19 cellular contexts compared by ENCODE assay signal in genomic region chrX:19698691-19699090, GRCh38.
DNase-seq lines count a peak whose midpoint lies in the region; ATAC-seq, FAIRE-seq and TF ChIP-seq lines count a peak whose summit lies in the region.
"Had no signal": no experiment of that assay in that cellular context is flagged by ENCODE, and none has a peak within 500 bp of the region (broad histone marks: within the 10 kb centered on the region; RNA-seq: fewer than 3 reads in every experiment).

No MANE protein-coding gene starts in this region.

- TF ChIP-seq POLR2A in K562 (conservative IDR thresholded peaks at IDR 0.05) = no peak

- H4K20me1 ChIP-seq in Loucy (ENCODE audit: insufficient read depth, low read length, poor library complexity, severe bottlenecking) (no peaks in the 10 kb centered on the region), K562 (replicated peaks; ENCODE audit: control insufficient read depth, insufficient read depth, low read length) (no peaks in the 10 kb centered on the region)

- H3K36me3 Mint-ChIP-seq in activated naive CD8-positive, alpha-beta T cell = peaks cover 11% of the 10 kb centered on the region
- H3K36me3 Mint-ChIP-seq in activated naive CD8-positive, alpha-beta T cell treated with anti-CD3 and anti-CD28 coated beads for 36 hours = peaks cover 37% of the 10 kb centered on the region

- DNase-seq in activated naive CD8-positive, alpha-beta T cell treated with anti-CD3 and anti-CD28 coated beads for 36 hours = no peak
- DNase-seq in K562 (ENCODE audit: extremely low read depth in 1 of 4, low spot score in 3 of 4) = no peak
- no peak for DNase-seq in ascending aorta (ENCODE audit: low spot score in 2 of 2)
- DNase-seq in small intestine = no peak
- DNase-seq: AML-193, DMS79, Karpas-422, MM.1S, NCI-H1105, NCI-H187, NCI-H524 treated with DMSO at 0.1 percent for 48 hours, SHP77 had no signal

- intact Hi-C loops in K562 (cut with micrococcal nuclease) = no loop called here
- intact Hi-C loops in ascending aorta (cut with DNase I) = no loop called here

- TF ChIP-seq CTCF in Loucy (conservative IDR thresholded peaks at IDR 0.05; ENCODE audit: low read length) (no peak), K562 (IDR thresholded peaks at IDR 0.05 in 2 of 3, conservative IDR thresholded peaks at IDR 0.05 in 1 of 3; ENCODE audit: insufficient read depth in 2 of 3, low read depth in 1 of 3, low read length in 3 of 3) (no peak), ascending aorta (IDR thresholded peaks at IDR 0.05) (no peak)

- WGBS in K562 (ENCODE audit: insufficient coverage, low coverage, missing lambda C conversion rate) = 0% methylated on average over 3 of the region's 3 CpGs
- WGBS in small intestine, 3 donors = 77 to 90% (median 82%) methylated on average over 3 of the region's 3 CpGs

- CTCF ChIA-PET in K562 (lab: Yijun Ruan, JAX; ENCODE audit: low intra/inter-chr PET ratio) = no interaction called here

- H3K4me2 ChIP-seq in Loucy (ENCODE audit: low read depth, low read length, poor library complexity, severe bottlenecking) (peak overlapping the region; percentile 20), K562 (ENCODE audit: insufficient read depth, low read length) (no peak overlapping the region)

- no peak overlapping the region for H3K4me3 ChIP-seq in Loucy (ENCODE audit: low read length, poor library complexity, severe bottlenecking)
- H3K4me3 ChIP-seq in K562 = no peak overlapping the region
- no peak overlapping the region for H3K4me3 ChIP-seq in ascending aorta
- no peak overlapping the region for H3K4me3 ChIP-seq in small intestine (ENCODE audit: low read depth in 1 of 2, low read length in 2 of 2)

- TF ChIP-seq EP300 in K562 (IDR thresholded peaks at IDR 0.05; ENCODE audit: low read length) = no peak

- no peak overlapping the region for H3K9ac ChIP-seq in Loucy (ENCODE audit: low read depth, low read length, poor library complexity, severe bottlenecking)
- H3K9ac ChIP-seq in K562 (ENCODE audit: insufficient read depth in 1 of 2, low read depth in 2 of 2, low read length in 2 of 2) = no peak overlapping the region

- ATAC-seq in K562 = no peak
- ATAC-seq in GM21447 (IDR thresholded peaks at IDR 0.05; ENCODE audit: unreplicated experiment) = no peak
- no peak for ATAC-seq in GM19455 (IDR thresholded peaks at IDR 0.05; ENCODE audit: unreplicated experiment)
- ATAC-seq: HepG2 had no signal

- no peaks in the 10 kb centered on the region for H3F3A ChIP-seq in Loucy (ENCODE audit: low read depth)

- POLR2A ChIA-PET in K562 (lab: Yijun Ruan, JAX) = no interaction called here

- no peaks in the 10 kb centered on the region for H3K9me2 ChIP-seq in Loucy (replicated peaks; ENCODE audit: low read depth, low read length)

- no peaks in the 10 kb centered on the region for H3K27me3 ChIP-seq in Loucy (ENCODE audit: insufficient read depth, low read length, poor library complexity, severe bottlenecking)
- H3K27me3 ChIP-seq in K562 (ENCODE audit: control insufficient read depth in 2 of 2, insufficient read depth in 2 of 2, low read length in 2 of 2) = no peaks in the 10 kb centered on the region; a peak in 1 of 5 replicates
- H3K27me3 ChIP-seq in ascending aorta = no peaks in the 10 kb centered on the region
- H3K27me3 ChIP-seq in small intestine (ENCODE audit: control insufficient read depth in 2 of 2, insufficient read depth in 2 of 2, low read length in 2 of 2) = no peaks in the 10 kb centered on the region

- H3K4me1 Mint-ChIP-seq in activated naive CD8-positive, alpha-beta T cell (ENCODE audit: low read depth) = peaks cover 49% of the 10 kb centered on the region
- peaks cover 40% of the 10 kb centered on the region for H3K4me1 Mint-ChIP-seq in activated naive CD8-positive, alpha-beta T cell treated with anti-CD3 and anti-CD28 coated beads for 36 hours
- H3K4me1 Mint-ChIP-seq: CD14-positive monocyte had no signal

- no peak overlapping the region for H2AFZ ChIP-seq in Loucy (ENCODE audit: low read length)
- no peak overlapping the region for H2AFZ ChIP-seq in K562 (ENCODE audit: low read depth, low read length)

- no peaks in the 10 kb centered on the region for H3K79me2 ChIP-seq in Loucy (ENCODE audit: insufficient read depth, low read length)
- H3K79me2 ChIP-seq in K562 (ENCODE audit: control insufficient read depth, insufficient read depth, low read length) = no peaks in the 10 kb centered on the region

- H3K9me3 Mint-ChIP-seq in activated naive CD8-positive, alpha-beta T cell (ENCODE audit: low read depth) = no peaks in the 10 kb centered on the region
- H3K9me3 Mint-ChIP-seq in activated naive CD8-positive, alpha-beta T cell treated with anti-CD3 and anti-CD28 coated beads for 36 hours = no peaks in the 10 kb centered on the region

- no TSS peak for BruUV-seq in K562 (replicated peaks; lab: Mats Ljungman, UMichigan)

- FAIRE-seq in K562 (lab: Jason Lieb, UNC) (no peak), small intestine (lab: Jason Lieb, UNC) (no peak)
- FAIRE-seq: H54, HepG2 had no signal

- in situ Hi-C loops in K562 (cut with MboI) = no loop called here

- no peak for TF ChIP-seq RAD21 in K562 (CRISPR knock-in tag; conservative IDR thresholded peaks at IDR 0.05 in 1 of 2, IDR thresholded peaks at IDR 0.05 in 1 of 2)

- H3K36me3 ChIP-seq in Loucy (ENCODE audit: insufficient read depth, low read length) (peaks cover 19% of the 10 kb centered on the region; the same call in 1 of the 2 replicates), K562 (ENCODE audit: control insufficient read depth, insufficient read depth, low read length) (no peaks in the 10 kb centered on the region), ascending aorta (no peaks in the 10 kb centered on the region), small intestine (ENCODE audit: control insufficient read depth in 2 of 2, insufficient read depth in 2 of 2, low read length in 2 of 2) (no peaks in the 10 kb centered on the region)

- no peaks in the 10 kb centered on the region for H3K9me1 ChIP-seq in K562 (ENCODE audit: control insufficient read depth, insufficient read depth, low read length)

- H3K4me1 ChIP-seq in Loucy (ENCODE audit: insufficient read depth, low read length, poor library complexity, severe bottlenecking) (peaks cover 6% of the 10 kb centered on the region), K562 (replicated peaks in 1 of 2; ENCODE audit: control insufficient read depth in 2 of 2, insufficient read depth in 2 of 2, low read length in 2 of 2) (no peaks in the 10 kb centered on the region), ascending aorta (no peaks in the 10 kb centered on the region), small intestine (ENCODE audit: control insufficient read depth in 2 of 2, insufficient read depth in 1 of 2, low read depth in 1 of 2, low read length in 1 of 2) (no peaks in the 10 kb centered on the region)

- H3K9me3 ChIP-seq in Loucy (ENCODE audit: insufficient read depth, low read depth, low read length) = no peaks in the 10 kb centered on the region
- no peaks in the 10 kb centered on the region for H3K9me3 ChIP-seq in K562 (replicated peaks; ENCODE audit: control insufficient read depth, insufficient read depth, low read depth, low read length)
- H3K9me3 ChIP-seq in ascending aorta = no peaks in the 10 kb centered on the region
- no peaks in the 10 kb centered on the region for H3K9me3 ChIP-seq in small intestine (ENCODE audit: control insufficient read depth, low read depth)

- no peak overlapping the region for H3K27ac ChIP-seq in K562 (ENCODE audit: extremely low read depth, low read depth, low read length)
- no peak overlapping the region for H3K27ac ChIP-seq in ascending aorta
- no peak overlapping the region for H3K27ac ChIP-seq in small intestine (ENCODE audit: low read depth in 1 of 2, low read length in 1 of 2)

- no peak overlapping the region for H3K4me3 Mint-ChIP-seq in activated naive CD8-positive, alpha-beta T cell
- H3K4me3 Mint-ChIP-seq in activated naive CD8-positive, alpha-beta T cell treated with anti-CD3 and anti-CD28 coated beads for 36 hours = no peak overlapping the region
- H3K4me3 Mint-ChIP-seq: CD14-positive monocyte had no signal

- H3K27me3 Mint-ChIP-seq in activated naive CD8-positive, alpha-beta T cell = no peaks in the 10 kb centered on the region
- H3K27me3 Mint-ChIP-seq in activated naive CD8-positive, alpha-beta T cell treated with anti-CD3 and anti-CD28 coated beads for 36 hours = no peaks in the 10 kb centered on the region

- peak overlapping the region; percentile 50 for H3K27ac Mint-ChIP-seq in activated naive CD8-positive, alpha-beta T cell
- H3K27ac Mint-ChIP-seq in activated naive CD8-positive, alpha-beta T cell treated with anti-CD3 and anti-CD28 coated beads for 36 hours = no peak overlapping the region

TF ChIP-seq in K562, 482 proteins besides CTCF, POLR2A, EP300 and RAD21 (continues in another document):
- TF ChIP-seq ZNF280A (IDR thresholded peaks at IDR 0.05; ENCODE audit: low read depth, partially characterized antibody) (no peak), ZBTB33 (CRISPR knock-in tag; IDR thresholded peaks at IDR 0.05) (no peak)
